22 cellular contexts compared by ENCODE assay signal in the genomic region with DNA sequence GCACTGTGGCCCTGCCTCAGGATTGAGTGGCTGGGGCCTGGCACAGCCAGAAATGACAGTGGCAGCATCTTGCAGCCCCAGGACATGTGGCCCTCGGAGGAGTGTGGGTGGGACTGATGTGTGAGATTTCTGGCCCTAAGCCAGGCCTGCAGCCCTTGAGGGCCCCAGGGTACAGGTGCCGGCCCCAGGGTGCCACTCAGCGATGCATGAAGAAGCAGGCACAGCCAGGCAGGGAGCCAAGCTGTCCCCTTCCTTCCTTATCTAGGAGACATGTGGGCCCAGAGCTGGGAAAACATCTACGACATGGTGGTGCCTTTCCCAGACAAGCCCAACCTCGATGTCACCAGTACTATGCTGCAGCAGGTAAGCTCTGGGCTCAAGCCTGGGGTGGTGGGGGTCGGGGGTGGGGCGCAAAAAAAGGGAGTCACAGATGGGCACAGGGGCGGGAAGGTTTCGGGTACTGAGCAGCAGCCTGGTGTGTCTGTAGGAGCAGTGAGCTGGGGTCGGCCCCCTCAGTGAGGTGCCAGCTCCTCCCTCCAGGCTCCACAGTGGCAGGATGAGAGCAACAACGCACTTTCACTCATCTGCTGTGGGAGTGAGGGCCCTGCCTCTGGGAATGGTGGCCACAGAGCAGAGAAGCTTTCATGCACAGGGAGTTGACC. TPM values are rescaled to one million over a fixed set of nuclear protein-coding genes. Genes with fewer than 3 reads are reported as not detected.
DNase-seq lines count a peak whose midpoint lies in the region; ATAC-seq and TF ChIP-seq lines count a peak whose summit lies in the region.
"Had no signal": no experiment of that assay in that cellular context is flagged by ENCODE, and none has a peak within 500 bp of the region (broad histone marks: within the 10 kb centered on the region; RNA-seq: fewer than 3 reads in every experiment).

No MANE protein-coding gene starts in this region.

- H3K27me3 Mint-ChIP-seq in activated CD4-positive, alpha-beta memory T cell treated with anti-CD3 and anti-CD28 coated beads, Interleukin-2, amount 10 ng/mL, durations not matched to agents 7 days and 5 days = peaks cover 17% of the 10 kb centered on the region
- H3K27me3 Mint-ChIP-seq: T-helper 17 cell had no signal

- intact Hi-C loops in lower lobe of right lung (cut with DNase I) = no loop called here

- ATAC-seq in lower lobe of right lung = no peak
- ATAC-seq: activated CD4-positive, CD25-positive, alpha-beta regulatory T cell treated with anti-CD3 and anti-CD28 coated beads, Interleukin-2, amount 50 U/mL, for 24 hours; HCT116; T-helper 17 cell had no signal

- POLR2A ChIA-PET in activated CD4-positive, alpha-beta memory T cell treated with anti-CD3 and anti-CD28 coated beads, Interleukin-2, amount 10 ng/mL, durations not matched to agents 7 days and 5 days (lab: Charles Lee) = no interaction called here

- peak; percentile 85 for DNase-seq in DMS153 treated with DMSO at 0.1 percent for 48 hours (lab: John Stamatoyannopoulos, UW; ENCODE audit: unreplicated experiment)
- peak; percentile 66 for DNase-seq in NCI-H1436 (lab: John Stamatoyannopoulos, UW)
- peak; percentile 97 for DNase-seq in NCI-H345 (lab: John Stamatoyannopoulos, UW)
- DNase-seq in lower lobe of right lung = no peak
- no peak for DNase-seq in effector memory CD4-positive, alpha-beta T cell
- DNase-seq in HPDE6-E6E7 (ENCODE audit: extremely low spot score) = no peak
- DNase-seq in activated CD4-positive, alpha-beta memory T cell treated with anti-CD3 and anti-CD28 coated beads, Interleukin-2, amount 10 ng/mL, durations not matched to agents 7 days and 5 days = no peak
- DNase-seq in activated CD4-positive, CD25-positive, alpha-beta regulatory T cell treated with anti-CD3 and anti-CD28 coated beads, Interleukin-2, amount 50 U/mL, for 72 hours = no peak
- DNase-seq: activated T-cell treated with anti-CD3 and anti-CD28 coated beads, Interleukin-2, amount 50 U/mL, for 1 hour; C1 segment of cervical spinal cord; effector CD8-positive, alpha-beta T cell; GDM1; KG1; left ventricle myocardium inferior; Peyer's patch; stomach; T-helper 17 cell had no signal

- no peaks in the 10 kb centered on the region for H3K9me3 Mint-ChIP-seq in activated CD4-positive, alpha-beta memory T cell treated with anti-CD3 and anti-CD28 coated beads, Interleukin-2, amount 10 ng/mL, durations not matched to agents 7 days and 5 days

- no peak overlapping the region for H3K27ac Mint-ChIP-seq in activated CD4-positive, alpha-beta memory T cell treated with anti-CD3 and anti-CD28 coated beads, Interleukin-2, amount 10 ng/mL, durations not matched to agents 7 days and 5 days
- H3K27ac Mint-ChIP-seq: T-helper 17 cell had no signal

- H3K36me3 ChIP-seq in lower lobe of right lung = peaks cover 10% of the 10 kb centered on the region
- no peaks in the 10 kb centered on the region for H3K36me3 ChIP-seq in effector memory CD4-positive, alpha-beta T cell (ENCODE audit: control insufficient read depth, insufficient read depth, low read length)
- H3K36me3 ChIP-seq: left ventricle myocardium inferior, stomach had no signal

- no peak for TF ChIP-seq CTCF in lower lobe of right lung (IDR thresholded peaks at IDR 0.05)

- peaks cover 44% of the 10 kb centered on the region for H3K4me1 ChIP-seq in lower lobe of right lung
- H3K4me1 ChIP-seq in effector memory CD4-positive, alpha-beta T cell (ENCODE audit: control insufficient read depth, insufficient read depth, low read length, poor library complexity, severe bottlenecking) = peaks cover 19% of the 10 kb centered on the region

- CTCF ChIA-PET in activated CD4-positive, alpha-beta memory T cell treated with anti-CD3 and anti-CD28 coated beads, Interleukin-2, amount 10 ng/mL, durations not matched to agents 7 days and 5 days (lab: Charles Lee) = interaction anchor here (3.7 to 6.5 kb wide), 3 partner anchors 45 to 131 kb away, joined by 33 to 174 read pairs (median 35); no protein-coding TSS in a partner anchor

- peaks cover 13% of the 10 kb centered on the region for H3K4me1 Mint-ChIP-seq in activated CD4-positive, alpha-beta memory T cell treated with anti-CD3 and anti-CD28 coated beads, Interleukin-2, amount 10 ng/mL, durations not matched to agents 7 days and 5 days

- no peak overlapping the region for H3K4me3 Mint-ChIP-seq in activated CD4-positive, alpha-beta memory T cell treated with anti-CD3 and anti-CD28 coated beads, Interleukin-2, amount 10 ng/mL, durations not matched to agents 7 days and 5 days
- H3K4me3 Mint-ChIP-seq: T-helper 17 cell had no signal

- H3K4me3 ChIP-seq in lower lobe of right lung = no peak overlapping the region
- no peak overlapping the region for H3K4me3 ChIP-seq in effector memory CD4-positive, alpha-beta T cell (ENCODE audit: insufficient read depth, low read depth, low read length, poor library complexity, severe bottlenecking)
- H3K4me3 ChIP-seq: left ventricle myocardium inferior, stomach had no signal

- H3K36me3 Mint-ChIP-seq in activated CD4-positive, alpha-beta memory T cell treated with anti-CD3 and anti-CD28 coated beads, Interleukin-2, amount 10 ng/mL, durations not matched to agents 7 days and 5 days (ENCODE audit: low read depth) = no peaks in the 10 kb centered on the region

- no peaks in the 10 kb centered on the region for H3K9me3 ChIP-seq in lower lobe of right lung
- no peaks in the 10 kb centered on the region for H3K9me3 ChIP-seq in effector memory CD4-positive, alpha-beta T cell (ENCODE audit: control insufficient read depth, low read length)
- H3K9me3 ChIP-seq: left ventricle myocardium inferior, Peyer's patch, stomach had no signal

- H3K27me3 ChIP-seq in lower lobe of right lung (ENCODE audit: low read depth) = peaks cover 25% of the 10 kb centered on the region
- H3K27me3 ChIP-seq in effector memory CD4-positive, alpha-beta T cell (replicated peaks; ENCODE audit: control insufficient read depth, insufficient read depth, low read length, poor library complexity, severe bottlenecking) = peaks cover 5% of the 10 kb centered on the region
- H3K27me3 ChIP-seq: Peyer's patch had no signal

- H3K27ac ChIP-seq in lower lobe of right lung = peak overlapping the region; percentile 41
- no peak overlapping the region for H3K27ac ChIP-seq in effector memory CD4-positive, alpha-beta T cell (ENCODE audit: insufficient read depth, low read length, poor library complexity, severe bottlenecking)
- H3K27ac ChIP-seq: left ventricle myocardium inferior, Peyer's patch, stomach had no signal

RNA-seq across cellular contexts. Expression of gene ACE, which starts 4.1 kb away (rescaled TPM):
- 90.7 TPM for total RNA-seq in lower lobe of right lung
- 10 to 100 TPM; 10.6 to 12.2 TPM for total RNA-seq in activated CD4-positive, alpha-beta memory T cell treated with anti-CD3 and anti-CD28 coated beads, Interleukin-2, amount 10 ng/mL, durations not matched to agents 7 days and 5 days
- total RNA-seq: bronchial epithelial cell had no signal

RNA-seq across cellular contexts. Expression of gene CYB561, which starts 34.9 kb away (rescaled TPM):
- total RNA-seq in lower lobe of right lung = 49.9 TPM
- total RNA-seq in activated CD4-positive, alpha-beta memory T cell treated with anti-CD3 and anti-CD28 coated beads, Interleukin-2, amount 10 ng/mL, durations not matched to agents 7 days and 5 days = 10 to 100 TPM; 28.9 to 30.3 TPM

RNA-seq across cellular contexts. Expression of gene KCNH6, which starts 42.2 kb away (rescaled TPM):
- total RNA-seq in lower lobe of right lung = 0.27 TPM
- total RNA-seq in activated CD4-positive, alpha-beta memory T cell treated with anti-CD3 and anti-CD28 coated beads, Interleukin-2, amount 10 ng/mL, durations not matched to agents 7 days and 5 days = not detected
- total RNA-seq: bronchial epithelial cell, left ventricle myocardium inferior, myocyte, posterior vena cava, T-helper 17 cell had no signal

Comparison
In these comparisons a context has a peak if more than half of its experiments do, and no peak if none do; other contexts are left out.
1. DNase-seq: peak in DMS153 treated with DMSO at 0.1 percent for 48 hours (single experiment), NCI-H1436 (single experiment) and NCI-H345 (single experiment); none in lower lobe of right lung (single experiment), effector memory CD4-positive, alpha-beta T cell (0 of 3), HPDE6-E6E7 (single experiment), activated CD4-positive, alpha-beta memory T cell treated with anti-CD3 and anti-CD28 coated beads, Interleukin-2, amount 10 ng/mL, durations not matched to agents 7 days and 5 days (single experiment) and activated CD4-positive, CD25-positive, alpha-beta regulatory T cell treated with anti-CD3 and anti-CD28 coated beads, Interleukin-2, amount 50 U/mL, for 72 hours (single experiment).